In the genomic region with DNA sequence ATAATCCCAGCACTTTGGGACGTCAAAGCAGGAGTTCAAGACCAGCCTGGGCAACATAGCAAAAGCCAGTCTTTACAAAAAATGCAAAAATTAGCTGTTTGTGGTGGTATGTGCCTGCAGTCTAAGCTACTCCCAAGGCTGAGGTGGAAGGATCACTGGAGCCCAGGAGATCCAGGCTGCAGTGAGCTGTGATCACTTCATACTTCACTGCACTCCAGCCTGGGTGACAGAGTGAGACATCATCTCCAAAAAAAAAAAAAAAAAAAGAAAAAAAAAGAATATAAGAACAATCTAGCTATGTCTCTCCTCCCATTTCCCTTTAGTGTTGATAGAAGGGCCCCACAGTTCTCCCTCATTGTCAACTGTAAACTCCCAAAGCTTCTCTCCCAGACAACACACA, we compare ENCODE assay signal across 12 cellular contexts.
"Had no signal": no experiment of that assay in that cellular context is flagged by ENCODE, and none has a peak within 500 bp of the region (broad histone marks: within the 10 kb centered on the region; RNA-seq: fewer than 3 reads in every experiment).

No MANE protein-coding gene starts in this region.

- H3K9me3 Mint-ChIP-seq: activated CD4-positive, alpha-beta memory T cell treated with anti-CD3 and anti-CD28 coated beads for 36 hours; stimulated activated naive CD8-positive, alpha-beta T cell treated with anti-CD3 and anti-CD28 coated beads, Interleukin-15, amount 100 ng/mL, for 72 hours had no signal

- H3K27ac ChIP-seq: cardiac muscle cell, esophagus muscularis mucosa, ovary, testis had no signal

- H3K27me3 ChIP-seq: cardiac muscle cell, ovary, testis had no signal

- H3K27ac Mint-ChIP-seq: activated CD4-positive, alpha-beta memory T cell treated with anti-CD3 and anti-CD28 coated beads for 36 hours; stimulated activated naive CD8-positive, alpha-beta T cell treated with anti-CD3 and anti-CD28 coated beads, Interleukin-15, amount 100 ng/mL, for 72 hours had no signal

- H3K4me3 Mint-ChIP-seq: activated CD4-positive, alpha-beta memory T cell treated with anti-CD3 and anti-CD28 coated beads for 36 hours; stimulated activated naive CD8-positive, alpha-beta T cell treated with anti-CD3 and anti-CD28 coated beads, Interleukin-15, amount 100 ng/mL, for 72 hours had no signal

- H3K4me1 ChIP-seq: testis had no signal

- ATAC-seq: left lobe of liver; stimulated activated naive CD8-positive, alpha-beta T cell treated with anti-CD3 and anti-CD28 coated beads, Interleukin-15, amount 100 ng/mL, for 72 hours had no signal

- H3K4me3 ChIP-seq: cardiac muscle cell, esophagus muscularis mucosa, ovary, testis had no signal

- H3K36me3 Mint-ChIP-seq: activated CD4-positive, alpha-beta memory T cell treated with anti-CD3 and anti-CD28 coated beads for 36 hours had no signal

- DNase-seq: activated CD4-positive, alpha-beta T cell treated with anti-CD3 and anti-CD28 coated beads for 1 hour; activated gamma-delta T cell; activated T-cell treated with anti-CD3 and anti-CD28 coated beads, Interleukin-2, amount 50 U/mL, for 48 hours; mammary epithelial cell; ovary; stimulated activated naive CD8-positive, alpha-beta T cell treated with anti-CD3 and anti-CD28 coated beads, Interleukin-15, amount 100 ng/mL, for 72 hours; T-helper 2 cell; testis had no signal

- H3K36me3 ChIP-seq: cardiac muscle cell, esophagus muscularis mucosa, ovary had no signal

- H3K9me3 ChIP-seq: esophagus muscularis mucosa, ovary, testis had no signal
